In the genomic region with DNA sequence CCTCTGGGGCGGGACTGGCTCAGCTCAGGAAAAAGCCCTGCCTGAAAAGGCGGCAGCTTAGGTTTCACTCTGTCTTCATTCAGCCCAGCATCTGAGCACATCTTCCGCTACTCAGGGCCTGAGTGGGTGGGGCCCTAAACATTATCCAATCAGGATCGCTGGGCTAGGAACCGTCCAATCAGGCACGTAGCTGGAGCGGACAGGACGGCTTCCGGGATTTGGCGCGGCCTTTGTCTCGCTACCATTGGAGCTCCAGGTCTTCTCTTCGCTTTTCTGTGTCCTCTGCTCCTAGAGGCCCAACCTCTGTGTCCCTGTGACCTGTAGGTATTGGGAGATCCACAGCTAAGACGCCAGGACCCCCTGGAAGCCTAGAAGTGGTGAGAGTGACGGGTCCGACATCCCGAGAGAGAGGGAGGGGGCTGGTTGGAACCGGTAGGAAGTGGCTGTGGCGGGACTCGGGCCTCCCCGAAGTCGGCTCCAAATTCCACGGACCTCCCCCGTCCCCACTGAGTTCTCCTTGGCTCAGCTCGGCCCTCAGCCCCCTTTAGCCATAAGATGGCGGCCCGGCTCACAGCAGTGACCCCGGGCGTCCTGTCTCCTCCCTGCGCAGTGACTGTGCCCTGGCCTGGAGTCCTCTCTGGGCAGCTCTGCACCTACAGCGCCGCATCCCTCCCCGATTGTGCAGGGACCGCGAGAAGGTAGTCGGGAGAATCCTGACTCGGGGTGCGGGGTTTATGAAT, we compare ENCODE assay signal across 8 cellular contexts.
DNase-seq lines count a peak whose midpoint lies in the region; ATAC-seq, FAIRE-seq and TF ChIP-seq lines count a peak whose summit lies in the region.

No MANE protein-coding gene starts in this region.

- no peak for ATAC-seq in HG03139 (IDR thresholded peaks at IDR 0.05; ENCODE audit: unreplicated experiment)

- H3K27me3 ChIP-seq in NT2/D1 (ENCODE audit: insufficient read depth, insufficient read length) (no peaks in the 10 kb centered on the region), mucosa of rectum (ENCODE audit: control insufficient read depth in 2 of 2, insufficient read depth in 2 of 2, low read length in 2 of 2) (no peaks in the 10 kb centered on the region), vagina (no peaks in the 10 kb centered on the region)

- H3K9me3 ChIP-seq in NT2/D1 (ENCODE audit: insufficient read depth, low read length) (peaks cover 20% of the 10 kb centered on the region), mucosa of rectum (ENCODE audit: control insufficient read depth in 2 of 2, low read length in 2 of 2) (peaks cover 0 to 3% of the 10 kb centered on the region in 2 donors), vagina (no peaks in the 10 kb centered on the region)

- intact Hi-C loops in vagina (cut with DNase I): no loop called here

- no peak for TF ChIP-seq CTCF in vagina (IDR thresholded peaks at IDR 0.05)

- H3K9ac ChIP-seq in NT2/D1 (ENCODE audit: insufficient read length, low read depth) (peak overlapping the region; percentile 9), mucosa of rectum (ENCODE audit: low read depth in 1 of 2, low read length in 2 of 2) (no peak overlapping the region)

- H3K27ac ChIP-seq in mucosa of rectum (ENCODE audit: low read depth in 2 of 2, low read length in 2 of 2) (no peak overlapping the region), vagina (no peak overlapping the region)

- no peak for FAIRE-seq in H54 (lab: Jason Lieb, UNC)

- DNase-seq in G401 (ENCODE audit: low spot score): peak; percentile 52
- DNase-seq in NT2/D1 (ENCODE audit: low read depth, low spot score): peak; percentile 57
- DNase-seq in dermis microvascular lymphatic vessel endothelial cell (ENCODE audit: low read depth in 2 of 2): peak; percentile 1 to 3
- DNase-seq in vagina (ENCODE audit: extremely low spot score in 2 of 2): no peak
- no peak for DNase-seq in OCI-M1 (lab: John Stamatoyannopoulos, UW)
- DNase-seq in H54 (ENCODE audit: insufficient read length, low spot score): no peak

- H3K36me3 ChIP-seq in NT2/D1 (ENCODE audit: insufficient read depth, insufficient read length, low read length) (no peaks in the 10 kb centered on the region), mucosa of rectum (ENCODE audit: control insufficient read depth in 2 of 2, insufficient read depth in 2 of 2, low read length in 2 of 2) (no peaks in the 10 kb centered on the region), vagina (no peaks in the 10 kb centered on the region)

- TF ChIP-seq POLR2A in vagina (IDR thresholded peaks at IDR 0.05) (no peak), H54 (IDR thresholded peaks at IDR 0.05; ENCODE audit: low read depth, low read length) (no peak)

- H3K4me3 ChIP-seq in NT2/D1 (ENCODE audit: insufficient read length, low read depth) (peak overlapping the region; percentile 41), mucosa of rectum (ENCODE audit: low read length in 2 of 2) (peak overlapping the region; percentile 49 to 60), vagina (peak overlapping the region; percentile 31 to 58)

- H3K4me1 ChIP-seq in NT2/D1 (ENCODE audit: insufficient read depth, insufficient read length) (no peaks in the 10 kb centered on the region), mucosa of rectum (ENCODE audit: control insufficient read depth in 2 of 2, insufficient read depth in 2 of 2, low read length in 2 of 2) (no peaks in the 10 kb centered on the region), vagina (no peaks in the 10 kb centered on the region)

- in situ Hi-C loops in G401 (cut with HindIII; ENCODE audit: low sequenced_read_pairs): no loop called here

Comparison
In these comparisons a context has a peak if more than half of its experiments do, and no peak if none do; other contexts are left out.
1. DNase-seq: peak in G401 (single experiment), NT2/D1 (single experiment) and dermis microvascular lymphatic vessel endothelial cell (2 of 2); none in vagina (0 of 2), OCI-M1 (single experiment) and H54 (single experiment).
2. Peak in every context shown above with its lines, with median percentiles within 50 percentile points of each other: H3K4me3 ChIP-seq.